ENCODE assay signal across 1 cellular context in genomic region chr4:99947608-99948007, GRCh38.
TF ChIP-seq lines count a peak whose summit lies in the region.

No MANE protein-coding gene starts in this region.

TF ChIP-seq in HepG2, 621 proteins besides CTCF, POLR2A, EP300 and RAD21:
- TF ChIP-seq ARID2 (CRISPR knock-in tag; IDR thresholded peaks at IDR 0.05; ENCODE audit: borderline replicate concordance) (no peak), ZNF776 (CRISPR knock-in tag; IDR thresholded peaks at IDR 0.05) (no peak), NR2F1 (CRISPR knock-in tag; IDR thresholded peaks at IDR 0.05) (no peak), ATM (IDR thresholded peaks at IDR 0.05; ENCODE audit: borderline replicate concordance) (no peak), KDM1A (CRISPR knock-in tag; IDR thresholded peaks at IDR 0.05) (no peak), HDAC2 (CRISPR knock-in tag; IDR thresholded peaks at IDR 0.05) (no peak), TIGD3 (CRISPR knock-in tag; IDR thresholded peaks at IDR 0.05; ENCODE audit: borderline replicate concordance) (no peak), MXI1 (IDR thresholded peaks at IDR 0.05; ENCODE audit: borderline replicate concordance, low read depth, low read length) (no peak)
- TF ChIP-seq, protein P1, sequence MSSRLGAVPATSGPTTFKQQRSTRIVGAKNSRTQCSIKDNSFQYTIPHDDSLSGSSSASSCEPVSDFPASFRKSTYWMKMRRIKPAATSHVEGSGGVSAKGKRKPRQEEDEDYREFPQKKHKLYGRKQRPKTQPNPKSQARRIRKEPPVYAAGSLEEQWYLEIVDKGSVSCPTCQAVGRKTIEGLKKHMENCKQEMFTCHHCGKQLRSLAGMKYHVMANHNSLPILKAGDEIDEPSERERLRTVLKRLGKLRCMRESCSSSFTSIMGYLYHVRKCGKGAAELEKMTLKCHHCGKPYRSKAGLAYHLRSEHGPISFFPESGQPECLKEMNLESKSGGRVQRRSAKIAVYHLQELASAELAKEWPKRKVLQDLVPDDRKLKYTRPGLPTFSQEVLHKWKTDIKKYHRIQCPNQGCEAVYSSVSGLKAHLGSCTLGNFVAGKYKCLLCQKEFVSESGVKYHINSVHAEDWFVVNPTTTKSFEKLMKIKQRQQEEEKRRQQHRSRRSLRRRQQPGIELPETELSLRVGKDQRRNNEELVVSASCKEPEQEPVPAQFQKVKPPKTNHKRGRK (CRISPR knock-in tag; IDR thresholded peaks at IDR 0.05) = no peak
- TF ChIP-seq, protein P2, sequence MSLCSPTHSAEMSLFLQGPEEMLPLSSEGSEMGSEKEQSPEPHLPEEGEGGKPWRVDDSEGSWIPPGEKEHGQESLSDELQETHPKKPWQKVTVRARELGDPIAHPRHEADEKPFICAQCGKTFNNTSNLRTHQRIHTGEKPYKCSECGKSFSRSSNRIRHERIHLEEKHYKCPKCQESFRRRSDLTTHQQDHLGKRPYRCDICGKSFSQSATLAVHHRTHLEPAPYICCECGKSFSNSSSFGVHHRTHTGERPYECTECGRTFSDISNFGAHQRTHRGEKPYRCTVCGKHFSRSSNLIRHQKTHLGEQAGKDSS (CRISPR knock-in tag; IDR thresholded peaks at IDR 0.05; ENCODE audit: borderline replicate concordance, low read depth) = no peak
- TF ChIP-seq, protein P3, sequence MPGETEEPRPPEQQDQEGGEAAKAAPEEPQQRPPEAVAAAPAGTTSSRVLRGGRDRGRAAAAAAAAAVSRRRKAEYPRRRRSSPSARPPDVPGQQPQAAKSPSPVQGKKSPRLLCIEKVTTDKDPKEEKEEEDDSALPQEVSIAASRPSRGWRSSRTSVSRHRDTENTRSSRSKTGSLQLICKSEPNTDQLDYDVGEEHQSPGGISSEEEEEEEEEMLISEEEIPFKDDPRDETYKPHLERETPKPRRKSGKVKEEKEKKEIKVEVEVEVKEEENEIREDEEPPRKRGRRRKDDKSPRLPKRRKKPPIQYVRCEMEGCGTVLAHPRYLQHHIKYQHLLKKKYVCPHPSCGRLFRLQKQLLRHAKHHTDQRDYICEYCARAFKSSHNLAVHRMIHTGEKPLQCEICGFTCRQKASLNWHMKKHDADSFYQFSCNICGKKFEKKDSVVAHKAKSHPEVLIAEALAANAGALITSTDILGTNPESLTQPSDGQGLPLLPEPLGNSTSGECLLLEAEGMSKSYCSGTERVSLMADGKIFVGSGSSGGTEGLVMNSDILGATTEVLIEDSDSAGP (CRISPR knock-in tag; IDR thresholded peaks at IDR 0.05; ENCODE audit: borderline replicate concordance) = no peak
- TF ChIP-seq, protein P4, sequence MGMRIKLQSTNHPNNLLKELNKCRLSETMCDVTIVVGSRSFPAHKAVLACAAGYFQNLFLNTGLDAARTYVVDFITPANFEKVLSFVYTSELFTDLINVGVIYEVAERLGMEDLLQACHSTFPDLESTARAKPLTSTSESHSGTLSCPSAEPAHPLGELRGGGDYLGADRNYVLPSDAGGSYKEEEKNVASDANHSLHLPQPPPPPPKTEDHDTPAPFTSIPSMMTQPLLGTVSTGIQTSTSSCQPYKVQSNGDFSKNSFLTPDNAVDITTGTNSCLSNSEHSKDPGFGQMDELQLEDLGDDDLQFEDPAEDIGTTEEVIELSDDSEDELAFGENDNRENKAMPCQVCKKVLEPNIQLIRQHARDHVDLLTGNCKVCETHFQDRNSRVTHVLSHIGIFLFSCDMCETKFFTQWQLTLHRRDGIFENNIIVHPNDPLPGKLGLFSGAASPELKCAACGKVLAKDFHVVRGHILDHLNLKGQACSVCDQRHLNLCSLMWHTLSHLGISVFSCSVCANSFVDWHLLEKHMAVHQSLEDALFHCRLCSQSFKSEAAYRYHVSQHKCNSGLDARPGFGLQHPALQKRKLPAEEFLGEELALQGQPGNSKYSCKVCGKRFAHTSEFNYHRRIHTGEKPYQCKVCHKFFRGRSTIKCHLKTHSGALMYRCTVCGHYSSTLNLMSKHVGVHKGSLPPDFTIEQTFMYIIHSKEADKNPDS (CRISPR knock-in tag; IDR thresholded peaks at IDR 0.05) = no peak
